ENCODE assay signal across 9 cellular contexts in the genomic region with DNA sequence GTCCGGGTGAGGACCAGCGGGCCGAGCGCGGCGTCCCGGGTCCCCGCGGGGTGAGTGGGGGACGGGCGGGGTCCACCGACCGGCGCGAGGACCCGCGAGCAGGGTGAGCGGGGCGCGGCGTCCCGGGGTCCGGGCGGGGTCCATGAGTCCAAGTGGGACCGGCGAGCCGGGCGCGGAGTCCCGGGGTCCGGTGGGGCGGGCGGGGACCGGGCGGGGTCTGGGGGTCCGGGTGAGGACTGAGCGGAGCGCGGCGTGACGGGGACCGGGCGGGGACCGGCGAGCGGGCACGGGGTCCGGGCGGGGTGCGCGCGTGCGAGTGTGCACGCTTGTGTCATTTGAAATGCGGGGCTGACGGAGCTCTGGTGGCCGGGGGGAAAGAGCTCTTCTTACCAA. TPM values are rescaled to one million over a fixed set of nuclear protein-coding genes. Genes with fewer than 3 reads are reported as not detected.
A peak's percentile ranks its signal among the peaks of the same experiment; 100 is the strongest.
DNase-seq lines count a peak whose midpoint lies in the region; ATAC-seq and FAIRE-seq lines count a peak whose summit lies in the region.
"Had no signal": no experiment of that assay in that cellular context is flagged by ENCODE, and none has a peak within 500 bp of the region (broad histone marks: within the 10 kb centered on the region; RNA-seq: fewer than 3 reads in every experiment).

No MANE protein-coding gene starts in this region.

- intact Hi-C loops in activated T-helper 2 cell treated with anti-CD3 and anti-CD28 coated beads, Interferon-gamma antibody, Interleukin-2, Interleukin-4, amounts not matched to agents 10 μg/mL and 5 μg/mL and 100 μg/mL, durations not matched to agents 14 hours and 24 hours and 36 hours (cut with micrococcal nuclease) = loop anchor here (5.0 kb wide), 2 partner anchors 149 to 254 kb away; no protein-coding TSS in a partner anchor

- FAIRE-seq in HTR-8/SVneo (lab: Jason Lieb, UNC) = no peak
- FAIRE-seq: A204.1 had no signal

- peaks cover 81% of the 10 kb centered on the region for H3K27me3 Mint-ChIP-seq in activated T-helper 2 cell treated with anti-CD3 and anti-CD28 coated beads, Interferon-gamma antibody, Interleukin-2, Interleukin-4, amounts not matched to agents 10 μg/mL and 5 μg/mL and 100 μg/mL, durations not matched to agents 14 hours and 24 hours and 36 hours (ENCODE audit: low read depth)

- no peaks in the 10 kb centered on the region for H3K9me3 ChIP-seq in iPS DF 6.9 (ENCODE audit: control insufficient read depth, insufficient read depth, low read length)

- no peak overlapping the region for H3K27ac Mint-ChIP-seq in activated T-helper 2 cell treated with anti-CD3 and anti-CD28 coated beads, Interferon-gamma antibody, Interleukin-2, Interleukin-4, amounts not matched to agents 10 μg/mL and 5 μg/mL and 100 μg/mL, durations not matched to agents 14 hours and 24 hours and 36 hours

- H3K36me3 ChIP-seq in iPS DF 6.9 (ENCODE audit: control insufficient read depth, insufficient read depth, low read length) = no peaks in the 10 kb centered on the region

- no peaks in the 10 kb centered on the region for H3K36me3 Mint-ChIP-seq in activated T-helper 2 cell treated with anti-CD3 and anti-CD28 coated beads, Interferon-gamma antibody, Interleukin-2, Interleukin-4, amounts not matched to agents 10 μg/mL and 5 μg/mL and 100 μg/mL, durations not matched to agents 14 hours and 24 hours and 36 hours (ENCODE audit: low read depth)

- DNase-seq in DMS53 (lab: John Stamatoyannopoulos, UW) (peak; percentile 11), DMS53 treated with DMSO at 0.1 percent for 48 hours (lab: John Stamatoyannopoulos, UW; ENCODE audit: unreplicated experiment) (no peak), iPS DF 6.9 (ENCODE audit: low read depth, low spot score) (no peak), HK-2 (ENCODE audit: unreplicated experiment) (no peak), HTR-8/SVneo (ENCODE audit: insufficient read length, low spot score) (no peak)
- DNase-seq in activated T-helper 2 cell treated with anti-CD3 and anti-CD28 coated beads, Interferon-gamma antibody, Interleukin-2, Interleukin-4, amounts not matched to agents 10 μg/mL and 5 μg/mL and 100 μg/mL, durations not matched to agents 14 hours and 24 hours and 36 hours (ENCODE audit: low spot score) = no peak
- peak; percentile 14 for DNase-seq in stimulated activated CD4-positive, alpha-beta T cell treated with anti-CD3 and anti-CD28 coated beads, Interleukin-4, amount 100 ng/mL, for 1 hour

- no peaks in the 10 kb centered on the region for H3K9me3 Mint-ChIP-seq in activated T-helper 2 cell treated with anti-CD3 and anti-CD28 coated beads, Interferon-gamma antibody, Interleukin-2, Interleukin-4, amounts not matched to agents 10 μg/mL and 5 μg/mL and 100 μg/mL, durations not matched to agents 14 hours and 24 hours and 36 hours

- no peak for ATAC-seq in GM21360 (IDR thresholded peaks at IDR 0.05; ENCODE audit: unreplicated experiment)

- no peaks in the 10 kb centered on the region; the same call in 1 of the 2 replicates for H3K27me3 ChIP-seq in iPS DF 6.9 (ENCODE audit: control insufficient read depth, insufficient read depth, low read length)

- H3K27ac ChIP-seq in iPS DF 6.9 (ENCODE audit: low read length) = no peak overlapping the region

- peaks cover 9% of the 10 kb centered on the region for H3K4me1 Mint-ChIP-seq in activated T-helper 2 cell treated with anti-CD3 and anti-CD28 coated beads, Interferon-gamma antibody, Interleukin-2, Interleukin-4, amounts not matched to agents 10 μg/mL and 5 μg/mL and 100 μg/mL, durations not matched to agents 14 hours and 24 hours and 36 hours (ENCODE audit: low read depth)

- H3K4me1 ChIP-seq in iPS DF 6.9 (ENCODE audit: control insufficient read depth, insufficient read depth, low read length) = no peaks in the 10 kb centered on the region

- WGBS in iPS DF 6.9 (ENCODE audit: insufficient coverage, insufficient read length) = no CpG with 5 or more reads among the region's 57 CpGs

- peak overlapping the region; percentile 51 for H3K4me3 Mint-ChIP-seq in activated T-helper 2 cell treated with anti-CD3 and anti-CD28 coated beads, Interferon-gamma antibody, Interleukin-2, Interleukin-4, amounts not matched to agents 10 μg/mL and 5 μg/mL and 100 μg/mL, durations not matched to agents 14 hours and 24 hours and 36 hours (ENCODE audit: low read depth)

- peak overlapping the region; percentile 59 for H3K4me3 ChIP-seq in iPS DF 6.9 (ENCODE audit: low read length)

RNA-seq across cellular contexts. Expression of a gene that starts 0.8 kb away (rescaled TPM):
- total RNA-seq in activated T-helper 2 cell treated with anti-CD3 and anti-CD28 coated beads, Interferon-gamma antibody, Interleukin-2, Interleukin-4, amounts not matched to agents 10 μg/mL and 5 μg/mL and 100 μg/mL, durations not matched to agents 14 hours and 24 hours and 36 hours = 131 and 134 TPM in 2 replicates

Comparison
In these comparisons a context has a peak if more than half of its experiments do, and no peak if none do; other contexts are left out.
1. DNase-seq: peak in DMS53 (single experiment) and stimulated activated CD4-positive, alpha-beta T cell treated with anti-CD3 and anti-CD28 coated beads, Interleukin-4, amount 100 ng/mL, for 1 hour (single experiment); none in DMS53 treated with DMSO at 0.1 percent for 48 hours (single experiment), activated T-helper 2 cell treated with anti-CD3 and anti-CD28 coated beads, Interferon-gamma antibody, Interleukin-2, Interleukin-4, amounts not matched to agents 10 μg/mL and 5 μg/mL and 100 μg/mL, durations not matched to agents 14 hours and 24 hours and 36 hours (single experiment), iPS DF 6.9 (single experiment), HK-2 (single experiment) and HTR-8/SVneo (single experiment).